9 cellular contexts compared by ENCODE assay signal in genomic region chr7:5827755-5828154, GRCh38. TPM values are rescaled to one million over a fixed set of nuclear protein-coding genes. Genes with fewer than 3 reads are reported as not detected.
A peak's percentile ranks its signal among the peaks of the same experiment; 100 is the strongest.
DNase-seq lines count a peak whose midpoint lies in the region; ATAC-seq and TF ChIP-seq lines count a peak whose summit lies in the region.
"Had no signal": no experiment of that assay in that cellular context is flagged by ENCODE, and none has a peak within 500 bp of the region (broad histone marks: within the 10 kb centered on the region; RNA-seq: fewer than 3 reads in every experiment).

No MANE protein-coding gene starts in this region.

- intact Hi-C loops in left ventricle myocardium inferior (cut with micrococcal nuclease) = no loop called here
- intact Hi-C loops in cardiac septum (cut with DNase I) = no loop called here
- intact Hi-C loops in prostate gland (cut with DNase I) = no loop called here

- H3K4me1 ChIP-seq in left ventricle myocardium inferior = peaks cover 7% of the 10 kb centered on the region
- H3K4me1 ChIP-seq in RWPE2 (ENCODE audit: insufficient read depth, poor library complexity, severe bottlenecking) = no peaks in the 10 kb centered on the region
- peaks cover 3 to 5% of the 10 kb centered on the region in 2 experiments for H3K4me1 ChIP-seq in trophoblast cell (ENCODE audit: control insufficient read depth in 1 of 2, insufficient read depth in 2 of 2, low read length in 2 of 2)
- no peaks in the 10 kb centered on the region for H3K4me1 ChIP-seq in prostate gland (replicated peaks)

- no peak overlapping the region for H2BK120ac ChIP-seq in trophoblast cell (ENCODE audit: insufficient read depth, low read length, poor library complexity)

- H3K4ac ChIP-seq in trophoblast cell (ENCODE audit: low read depth, low read length) = no peak overlapping the region

- H3K18ac ChIP-seq in trophoblast cell (ENCODE audit: low read length) = no peak overlapping the region

- H3K9me3 ChIP-seq in left ventricle myocardium inferior (replicated peaks) (no peaks in the 10 kb centered on the region), RWPE2 (ENCODE audit: severe bottlenecking) (no peaks in the 10 kb centered on the region), trophoblast cell (ENCODE audit: insufficient read depth, low read depth, low read length) (no peaks in the 10 kb centered on the region), prostate gland (no peaks in the 10 kb centered on the region)

- no peak overlapping the region for H3K4me3 ChIP-seq in left ventricle myocardium inferior
- no peak overlapping the region for H3K4me3 ChIP-seq in RWPE2 (ENCODE audit: severe bottlenecking)
- H3K4me3 ChIP-seq in trophoblast cell (ENCODE audit: low read depth, low read length) = no peak overlapping the region
- no peak overlapping the region for H3K4me3 ChIP-seq in prostate gland

- H4K91ac ChIP-seq in trophoblast cell (ENCODE audit: low read depth, low read length) = no peak overlapping the region

- peaks cover 4% of the 10 kb centered on the region for H3K79me2 ChIP-seq in trophoblast cell (ENCODE audit: control insufficient read depth, insufficient read depth, low read length, poor library complexity)

- no peak overlapping the region for H3K27ac ChIP-seq in left ventricle myocardium inferior (replicated peaks)
- H3K27ac ChIP-seq in RWPE2 (ENCODE audit: poor library complexity, severe bottlenecking) = no peak overlapping the region
- no peak overlapping the region for H3K27ac ChIP-seq in trophoblast cell (ENCODE audit: low read depth, low read length)
- H3K27ac ChIP-seq in prostate gland = no peak overlapping the region

- no peak overlapping the region for H2BK5ac ChIP-seq in trophoblast cell (ENCODE audit: low read depth, low read length, poor library complexity)

- no peak overlapping the region for H4K8ac ChIP-seq in trophoblast cell (ENCODE audit: low read depth, low read length)

- no peak for TF ChIP-seq POLR2A in prostate gland (IDR thresholded peaks at IDR 0.05)

- H3K79me1 ChIP-seq in trophoblast cell (ENCODE audit: low read length) = peaks cover 3% of the 10 kb centered on the region

- WGBS in trophoblast cell (ENCODE audit: extremely low coverage, insufficient coverage, insufficient read length) = no CpG with 5 or more reads among the region's 2 CpGs
- 57% methylated on average over 2 of the region's 2 CpGs for WGBS in prostate gland

- H2AK5ac ChIP-seq in trophoblast cell (ENCODE audit: low read length) = no peak overlapping the region

- H3K36me3 ChIP-seq in left ventricle myocardium inferior (no peaks in the 10 kb centered on the region), RWPE2 (ENCODE audit: low read depth) (no peaks in the 10 kb centered on the region), trophoblast cell (ENCODE audit: control insufficient read depth in 1 of 2, insufficient read depth in 2 of 2, low read length in 2 of 2) (no peaks in the 10 kb centered on the region), prostate gland (no peaks in the 10 kb centered on the region)

- H2AFZ ChIP-seq in trophoblast cell (ENCODE audit: insufficient read depth, low read length, poor library complexity) = no peak overlapping the region

- ATAC-seq in RWPE2 (ENCODE audit: low read depth) (no peak), HG03342 (IDR thresholded peaks at IDR 0.05; ENCODE audit: unreplicated experiment) (no peak), omental fat pad (ENCODE audit: low FRiP score) (no peak)

- H3K4me2 ChIP-seq in trophoblast cell (ENCODE audit: low read length) = no peak overlapping the region

- no peak overlapping the region for H3K9ac ChIP-seq in trophoblast cell (ENCODE audit: low read length)

- TF ChIP-seq CTCF in left ventricle myocardium inferior (IDR thresholded peaks at IDR 0.05; ENCODE audit: borderline replicate concordance) = peak; percentile 49
- peak; percentile 42 for TF ChIP-seq CTCF in RWPE2 (IDR thresholded peaks at IDR 0.05; ENCODE audit: poor library complexity, severe bottlenecking)
- TF ChIP-seq CTCF in omental fat pad (IDR thresholded peaks at IDR 0.05) = no peak
- no peak for TF ChIP-seq CTCF in prostate gland (IDR thresholded peaks at IDR 0.05)

- no peak overlapping the region for H3K23ac ChIP-seq in trophoblast cell (ENCODE audit: low read length)

- H2BK12ac ChIP-seq in trophoblast cell (ENCODE audit: low read length) = no peak overlapping the region

- DNase-seq in left ventricle myocardium inferior (no peak), cardiac septum (ENCODE audit: low spot score) (no peak), RWPE2 (ENCODE audit: low spot score) (no peak), trophoblast cell (peak; percentile 22 to 61), omental fat pad (ENCODE audit: low spot score) (no peak), prostate gland (ENCODE audit: low spot score) (no peak)
- DNase-seq in central memory CD4-positive, alpha-beta T cell = peak; percentile 40

- H4K12ac ChIP-seq in trophoblast cell (ENCODE audit: low read depth, low read length) = no peak overlapping the region

- H3K27me3 ChIP-seq in left ventricle myocardium inferior (ENCODE audit: low read depth) = no peaks in the 10 kb centered on the region
- H3K27me3 ChIP-seq in RWPE2 (ENCODE audit: insufficient read depth, poor library complexity, severe bottlenecking) = no peaks in the 10 kb centered on the region
- H3K27me3 ChIP-seq in trophoblast cell (ENCODE audit: insufficient read depth, low read length) = no peaks in the 10 kb centered on the region
- no peaks in the 10 kb centered on the region for H3K27me3 ChIP-seq in prostate gland (replicated peaks; ENCODE audit: insufficient read depth)

- no peak overlapping the region for H3K14ac ChIP-seq in trophoblast cell (ENCODE audit: low read length)

RNA-seq across cellular contexts. Expression of gene RNF216, which starts 46.3 kb away (rescaled TPM):
- total RNA-seq in left ventricle myocardium inferior (26.1 TPM), cardiac septum (33.7 TPM), omental fat pad (10 to 100 TPM; 30.1 to 44.9 (median 35.2) TPM), prostate gland (10 to 100 TPM; 29.9 to 57.9 TPM)
- 25.1 and 25.8 TPM in 2 replicates for polyA plus RNA-seq in trophoblast cell (2013)

RNA-seq across cellular contexts. Expression of gene OCM, which starts 52.8 kb away (rescaled TPM):
- total RNA-seq in left ventricle myocardium inferior = not detected
- not detected for total RNA-seq in cardiac septum
- not detected in 2 replicates for polyA plus RNA-seq in trophoblast cell (2013)
- not detected for total RNA-seq in omental fat pad
- total RNA-seq in prostate gland = not detected
- polyA plus RNA-seq: adipose tissue had no signal

Comparison
In these comparisons a context has a peak if more than half of its experiments do, and no peak if none do; other contexts are left out.
1. DNase-seq: peak in central memory CD4-positive, alpha-beta T cell (single experiment) and trophoblast cell (2 of 2); none in left ventricle myocardium inferior (single experiment), cardiac septum (single experiment), RWPE2 (single experiment), omental fat pad (single experiment) and prostate gland (single experiment).
2. CTCF ChIP-seq: peak in left ventricle myocardium inferior (single experiment) and RWPE2 (single experiment); none in omental fat pad (0 of 3) and prostate gland (0 of 4).